In the genomic region with DNA sequence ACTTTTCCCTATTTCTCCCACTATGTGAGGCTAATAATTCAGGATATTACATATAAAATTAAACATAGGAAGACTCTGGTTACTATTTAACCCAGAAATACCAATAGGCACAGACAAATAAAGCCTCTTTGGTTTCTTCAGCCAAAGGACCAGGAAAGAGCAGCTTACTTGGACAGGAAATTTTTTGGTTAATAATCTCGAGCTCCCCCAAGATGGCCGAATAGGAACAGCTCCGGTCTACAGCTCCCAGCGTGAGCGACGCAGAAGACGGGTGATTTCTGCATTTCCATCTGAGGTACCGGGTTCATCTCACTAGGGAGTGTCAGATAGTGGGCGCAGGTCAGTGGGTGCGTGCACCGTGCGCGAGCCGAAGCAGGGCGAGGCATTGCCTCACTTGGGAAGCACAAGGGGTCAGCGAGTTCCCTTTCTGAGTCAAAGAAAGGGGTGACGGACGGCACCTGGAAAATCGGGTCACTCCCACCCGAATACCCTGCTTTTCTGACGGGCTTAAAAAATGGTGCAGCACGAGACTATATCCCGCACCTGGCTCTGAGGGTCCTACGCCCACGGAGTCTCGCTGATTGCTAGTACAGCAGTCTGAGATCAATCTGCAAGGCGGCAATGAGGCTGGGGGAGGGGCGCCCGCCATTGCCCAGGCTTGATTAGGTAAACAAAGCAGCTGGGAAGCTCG, we compare ENCODE assay signal across 1 cellular context.
TF ChIP-seq lines count a peak whose summit lies in the region.

No MANE protein-coding gene starts in this region.

TF ChIP-seq in K562, 482 proteins besides CTCF, POLR2A, EP300 and RAD21:
- TF ChIP-seq EGR1 (conservative IDR thresholded peaks at IDR 0.05) (peak; percentile 37), CEBPB (tag; IDR thresholded peaks at IDR 0.05) (peak; percentile 27; the same call in 1 of the 2 replicates), NFRKB (IDR thresholded peaks at IDR 0.05; ENCODE audit: low read depth) (peak; percentile 88; the same call in 1 of the 2 replicates), PHF20 (IDR thresholded peaks at IDR 0.05; ENCODE audit: partially characterized antibody) (peak; percentile 19), YY1 (IDR thresholded peaks at IDR 0.05; ENCODE audit: borderline replicate concordance in 1 of 3, control insufficient read depth in 1 of 3, extremely low read depth in 1 of 3, insufficient read depth in 3 of 3, insufficient read length in 1 of 3, insufficient replicate concordance in 2 of 3, low read depth in 1 of 3, low read length in 2 of 3) (peak; percentile 18 to 82 (median 25)), TAF7 (tag; IDR thresholded peaks at IDR 0.05) (peak; percentile 85), RBFOX2 (IDR thresholded peaks at IDR 0.05; ENCODE audit: low read depth, low read length) (peak; percentile 53), TAF9B (IDR thresholded peaks at IDR 0.05; ENCODE audit: partially characterized antibody) (peak; percentile 71), NRF1 (conservative IDR thresholded peaks at IDR 0.05 in 1 of 2, IDR thresholded peaks at IDR 0.05 in 1 of 2) (peak; percentile 48 to 56), TAF1 (IDR thresholded peaks at IDR 0.05; ENCODE audit: control insufficient read depth, extremely low read depth, insufficient read depth, low read length, severe bottlenecking) (peak; percentile 32), FOXA3 (CRISPR knock-in tag; conservative IDR thresholded peaks at IDR 0.05 in 1 of 2, IDR thresholded peaks at IDR 0.05 in 1 of 2) (peak in 1 of 2 experiments; percentile 61; a peak in 1 of 4 replicates), POLR2H (tag; IDR thresholded peaks at IDR 0.05; ENCODE audit: low read depth) (peak; percentile 31; the same call in 1 of the 2 replicates), FOXK2 (conservative IDR thresholded peaks at IDR 0.05 in 1 of 2, IDR thresholded peaks at IDR 0.05 in 1 of 2; ENCODE audit: low read depth in 2 of 2) (peak in 1 of 2 experiments; percentile 49; a peak in 1 of 4 replicates), POLR2G (IDR thresholded peaks at IDR 0.05; ENCODE audit: low read depth, low read length) (peak; percentile 46), SUPT5H (IDR thresholded peaks at IDR 0.05) (peak; percentile 59; the same call in 1 of the 2 replicates), CXXC5 (CRISPR knock-in tag; IDR thresholded peaks at IDR 0.05) (peak; percentile 35; the same call in 1 of the 2 replicates), SMAD4 (CRISPR knock-in tag; conservative IDR thresholded peaks at IDR 0.05) (0 out of 2 replicates have a peak, but pooled peaks have one; percentile 11), ZFX (CRISPR knock-in tag; IDR thresholded peaks at IDR 0.05) (0 out of 2 replicates have a peak, but pooled peaks have one; percentile 33), EP400 (IDR thresholded peaks at IDR 0.05) (peak; percentile 74), PHF8 (IDR thresholded peaks at IDR 0.05; ENCODE audit: borderline replicate concordance, low read length) (peak; percentile 39; the same call in 1 of the 2 replicates)
- TF ChIP-seq, protein P1, sequence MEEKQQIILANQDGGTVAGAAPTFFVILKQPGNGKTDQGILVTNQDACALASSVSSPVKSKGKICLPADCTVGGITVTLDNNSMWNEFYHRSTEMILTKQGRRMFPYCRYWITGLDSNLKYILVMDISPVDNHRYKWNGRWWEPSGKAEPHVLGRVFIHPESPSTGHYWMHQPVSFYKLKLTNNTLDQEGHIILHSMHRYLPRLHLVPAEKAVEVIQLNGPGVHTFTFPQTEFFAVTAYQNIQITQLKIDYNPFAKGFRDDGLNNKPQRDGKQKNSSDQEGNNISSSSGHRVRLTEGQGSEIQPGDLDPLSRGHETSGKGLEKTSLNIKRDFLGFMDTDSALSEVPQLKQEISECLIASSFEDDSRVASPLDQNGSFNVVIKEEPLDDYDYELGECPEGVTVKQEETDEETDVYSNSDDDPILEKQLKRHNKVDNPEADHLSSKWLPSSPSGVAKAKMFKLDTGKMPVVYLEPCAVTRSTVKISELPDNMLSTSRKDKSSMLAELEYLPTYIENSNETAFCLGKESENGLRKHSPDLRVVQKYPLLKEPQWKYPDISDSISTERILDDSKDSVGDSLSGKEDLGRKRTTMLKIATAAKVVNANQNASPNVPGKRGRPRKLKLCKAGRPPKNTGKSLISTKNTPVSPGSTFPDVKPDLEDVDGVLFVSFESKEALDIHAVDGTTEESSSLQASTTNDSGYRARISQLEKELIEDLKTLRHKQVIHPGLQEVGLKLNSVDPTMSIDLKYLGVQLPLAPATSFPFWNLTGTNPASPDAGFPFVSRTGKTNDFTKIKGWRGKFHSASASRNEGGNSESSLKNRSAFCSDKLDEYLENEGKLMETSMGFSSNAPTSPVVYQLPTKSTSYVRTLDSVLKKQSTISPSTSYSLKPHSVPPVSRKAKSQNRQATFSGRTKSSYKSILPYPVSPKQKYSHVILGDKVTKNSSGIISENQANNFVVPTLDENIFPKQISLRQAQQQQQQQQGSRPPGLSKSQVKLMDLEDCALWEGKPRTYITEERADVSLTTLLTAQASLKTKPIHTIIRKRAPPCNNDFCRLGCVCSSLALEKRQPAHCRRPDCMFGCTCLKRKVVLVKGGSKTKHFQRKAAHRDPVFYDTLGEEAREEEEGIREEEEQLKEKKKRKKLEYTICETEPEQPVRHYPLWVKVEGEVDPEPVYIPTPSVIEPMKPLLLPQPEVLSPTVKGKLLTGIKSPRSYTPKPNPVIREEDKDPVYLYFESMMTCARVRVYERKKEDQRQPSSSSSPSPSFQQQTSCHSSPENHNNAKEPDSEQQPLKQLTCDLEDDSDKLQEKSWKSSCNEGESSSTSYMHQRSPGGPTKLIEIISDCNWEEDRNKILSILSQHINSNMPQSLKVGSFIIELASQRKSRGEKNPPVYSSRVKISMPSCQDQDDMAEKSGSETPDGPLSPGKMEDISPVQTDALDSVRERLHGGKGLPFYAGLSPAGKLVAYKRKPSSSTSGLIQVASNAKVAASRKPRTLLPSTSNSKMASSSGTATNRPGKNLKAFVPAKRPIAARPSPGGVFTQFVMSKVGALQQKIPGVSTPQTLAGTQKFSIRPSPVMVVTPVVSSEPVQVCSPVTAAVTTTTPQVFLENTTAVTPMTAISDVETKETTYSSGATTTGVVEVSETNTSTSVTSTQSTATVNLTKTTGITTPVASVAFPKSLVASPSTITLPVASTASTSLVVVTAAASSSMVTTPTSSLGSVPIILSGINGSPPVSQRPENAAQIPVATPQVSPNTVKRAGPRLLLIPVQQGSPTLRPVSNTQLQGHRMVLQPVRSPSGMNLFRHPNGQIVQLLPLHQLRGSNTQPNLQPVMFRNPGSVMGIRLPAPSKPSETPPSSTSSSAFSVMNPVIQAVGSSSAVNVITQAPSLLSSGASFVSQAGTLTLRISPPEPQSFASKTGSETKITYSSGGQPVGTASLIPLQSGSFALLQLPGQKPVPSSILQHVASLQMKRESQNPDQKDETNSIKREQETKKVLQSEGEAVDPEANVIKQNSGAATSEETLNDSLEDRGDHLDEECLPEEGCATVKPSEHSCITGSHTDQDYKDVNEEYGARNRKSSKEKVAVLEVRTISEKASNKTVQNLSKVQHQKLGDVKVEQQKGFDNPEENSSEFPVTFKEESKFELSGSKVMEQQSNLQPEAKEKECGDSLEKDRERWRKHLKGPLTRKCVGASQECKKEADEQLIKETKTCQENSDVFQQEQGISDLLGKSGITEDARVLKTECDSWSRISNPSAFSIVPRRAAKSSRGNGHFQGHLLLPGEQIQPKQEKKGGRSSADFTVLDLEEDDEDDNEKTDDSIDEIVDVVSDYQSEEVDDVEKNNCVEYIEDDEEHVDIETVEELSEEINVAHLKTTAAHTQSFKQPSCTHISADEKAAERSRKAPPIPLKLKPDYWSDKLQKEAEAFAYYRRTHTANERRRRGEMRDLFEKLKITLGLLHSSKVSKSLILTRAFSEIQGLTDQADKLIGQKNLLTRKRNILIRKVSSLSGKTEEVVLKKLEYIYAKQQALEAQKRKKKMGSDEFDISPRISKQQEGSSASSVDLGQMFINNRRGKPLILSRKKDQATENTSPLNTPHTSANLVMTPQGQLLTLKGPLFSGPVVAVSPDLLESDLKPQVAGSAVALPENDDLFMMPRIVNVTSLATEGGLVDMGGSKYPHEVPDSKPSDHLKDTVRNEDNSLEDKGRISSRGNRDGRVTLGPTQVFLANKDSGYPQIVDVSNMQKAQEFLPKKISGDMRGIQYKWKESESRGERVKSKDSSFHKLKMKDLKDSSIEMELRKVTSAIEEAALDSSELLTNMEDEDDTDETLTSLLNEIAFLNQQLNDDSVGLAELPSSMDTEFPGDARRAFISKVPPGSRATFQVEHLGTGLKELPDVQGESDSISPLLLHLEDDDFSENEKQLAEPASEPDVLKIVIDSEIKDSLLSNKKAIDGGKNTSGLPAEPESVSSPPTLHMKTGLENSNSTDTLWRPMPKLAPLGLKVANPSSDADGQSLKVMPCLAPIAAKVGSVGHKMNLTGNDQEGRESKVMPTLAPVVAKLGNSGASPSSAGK (IDR thresholded peaks at IDR 0.05): peak; percentile 55; the same call in 1 of the 2 replicates
- TF ChIP-seq, protein P2, sequence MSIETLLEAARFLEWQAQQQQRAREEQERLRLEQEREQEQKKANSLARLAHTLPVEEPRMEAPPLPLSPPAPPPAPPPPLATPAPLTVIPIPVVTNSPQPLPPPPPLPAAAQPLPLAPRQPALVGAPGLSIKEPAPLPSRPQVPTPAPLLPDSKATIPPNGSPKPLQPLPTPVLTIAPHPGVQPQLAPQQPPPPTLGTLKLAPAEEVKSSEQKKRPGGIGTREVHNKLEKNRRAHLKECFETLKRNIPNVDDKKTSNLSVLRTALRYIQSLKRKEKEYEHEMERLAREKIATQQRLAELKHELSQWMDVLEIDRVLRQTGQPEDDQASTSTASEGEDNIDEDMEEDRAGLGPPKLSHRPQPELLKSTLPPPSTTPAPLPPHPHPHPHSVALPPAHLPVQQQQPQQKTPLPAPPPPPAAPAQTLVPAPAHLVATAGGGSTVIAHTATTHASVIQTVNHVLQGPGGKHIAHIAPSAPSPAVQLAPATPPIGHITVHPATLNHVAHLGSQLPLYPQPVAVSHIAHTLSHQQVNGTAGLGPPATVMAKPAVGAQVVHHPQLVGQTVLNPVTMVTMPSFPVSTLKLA (conservative IDR thresholded peaks at IDR 0.05): peak in 1 of 2 experiments; percentile 39; a peak in 1 of 4 replicates
- TF ChIP-seq, protein P3, sequence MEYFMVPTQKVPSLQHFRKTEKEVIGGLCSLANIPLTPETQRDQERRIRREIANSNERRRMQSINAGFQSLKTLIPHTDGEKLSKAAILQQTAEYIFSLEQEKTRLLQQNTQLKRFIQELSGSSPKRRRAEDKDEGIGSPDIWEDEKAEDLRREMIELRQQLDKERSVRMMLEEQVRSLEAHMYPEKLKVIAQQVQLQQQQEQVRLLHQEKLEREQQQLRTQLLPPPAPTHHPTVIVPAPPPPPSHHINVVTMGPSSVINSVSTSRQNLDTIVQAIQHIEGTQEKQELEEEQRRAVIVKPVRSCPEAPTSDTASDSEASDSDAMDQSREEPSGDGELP (CRISPR knock-in tag; IDR thresholded peaks at IDR 0.05; ENCODE audit: borderline replicate concordance): peak; percentile 65; the same call in 1 of the 2 replicates
